9 cellular contexts compared by ENCODE assay signal in genomic region chr2:27683390-27684071, GRCh38. TPM values are rescaled to one million over a fixed set of nuclear protein-coding genes. Genes with fewer than 3 reads are reported as not detected.
DNase-seq lines count a peak whose midpoint lies in the region; ATAC-seq and TF ChIP-seq lines count a peak whose summit lies in the region.
"Had no signal": no experiment of that assay in that cellular context is flagged by ENCODE, and none has a peak within 500 bp of the region (broad histone marks: within the 10 kb centered on the region; RNA-seq: fewer than 3 reads in every experiment).

No MANE protein-coding gene starts in this region.

- H3K14ac ChIP-seq in neuronal stem cell (ENCODE audit: low read length) = no peak overlapping the region

- intact Hi-C loops in stomach (cut with DNase I; ENCODE audit: low total_unique reads) = no loop called here

- TF ChIP-seq EP300 in stomach (IDR thresholded peaks at IDR 0.05) = no peak

- no peaks in the 10 kb centered on the region for H3K27me3 ChIP-seq in CD4-positive, CD25-positive, alpha-beta regulatory T cell (ENCODE audit: control insufficient read depth, insufficient read depth, low read length)
- no peaks in the 10 kb centered on the region for H3K27me3 ChIP-seq in Loucy (ENCODE audit: insufficient read depth, low read length, poor library complexity, severe bottlenecking)
- no peaks in the 10 kb centered on the region for H3K27me3 ChIP-seq in neuronal stem cell (ENCODE audit: control insufficient read depth in 3 of 3, insufficient read depth in 3 of 3, low read depth in 1 of 3, low read length in 3 of 3)
- no peaks in the 10 kb centered on the region for H3K27me3 ChIP-seq in stomach

- H3K4me1 ChIP-seq in CD4-positive, CD25-positive, alpha-beta regulatory T cell (ENCODE audit: control insufficient read depth, insufficient read depth, low read length, poor library complexity, severe bottlenecking) = no peaks in the 10 kb centered on the region
- H3K4me1 ChIP-seq in Loucy (ENCODE audit: insufficient read depth, low read length, poor library complexity, severe bottlenecking) (peaks cover 14% of the 10 kb centered on the region), neuronal stem cell (ENCODE audit: control insufficient read depth in 2 of 2, insufficient read depth in 1 of 2, low read depth in 1 of 2, low read length in 2 of 2) (no peaks in the 10 kb centered on the region), stomach (peaks cover 0 to 15% (median 8%) of the 10 kb centered on the region in 4 donors)

- no peaks in the 10 kb centered on the region for H3K9me3 Mint-ChIP-seq in CD4-positive, CD25-positive, alpha-beta regulatory T cell
- H3K9me3 Mint-ChIP-seq: IgD-negative memory B cell had no signal

- H3K27me3 Mint-ChIP-seq in CD4-positive, CD25-positive, alpha-beta regulatory T cell = no peaks in the 10 kb centered on the region
- H3K27me3 Mint-ChIP-seq: IgD-negative memory B cell had no signal

- H3K4ac ChIP-seq in neuronal stem cell (ENCODE audit: low read length) = no peak overlapping the region

- H2AK5ac ChIP-seq in neuronal stem cell (ENCODE audit: low read depth, low read length) = no peak overlapping the region

- H3K4me2 ChIP-seq in Loucy (ENCODE audit: low read depth, low read length, poor library complexity, severe bottlenecking) (peak overlapping the region; percentile 62), neuronal stem cell (ENCODE audit: insufficient read depth, low read length, poor library complexity, severe bottlenecking) (no peak overlapping the region)

- no peak overlapping the region for H3K18ac ChIP-seq in neuronal stem cell (ENCODE audit: low read length)

- no peak overlapping the region for H3K4me3 Mint-ChIP-seq in CD4-positive, CD25-positive, alpha-beta regulatory T cell
- H3K4me3 Mint-ChIP-seq: IgD-negative memory B cell had no signal

- peak overlapping the region; percentile 79 to 91 (median 85) for H3K27ac Mint-ChIP-seq in CD4-positive, CD25-positive, alpha-beta regulatory T cell

- H3F3A ChIP-seq in Loucy (ENCODE audit: low read depth) = peaks cover 3% of the 10 kb centered on the region

- H4K91ac ChIP-seq in neuronal stem cell (ENCODE audit: low read depth, low read length, poor library complexity) = no peak overlapping the region

- TF ChIP-seq CTCF in Loucy (conservative IDR thresholded peaks at IDR 0.05; ENCODE audit: low read length) = peak; percentile 100
- TF ChIP-seq CTCF in fibroblast of mammary gland (conservative IDR thresholded peaks at IDR 0.05; ENCODE audit: control insufficient read depth, insufficient read depth, low read depth, low read length) = peak; percentile 97
- TF ChIP-seq CTCF in stomach (IDR thresholded peaks at IDR 0.05) = peak in 6 of 7 experiments; percentile 46 to 96 (median 92)

- no peak overlapping the region for H3K4me3 ChIP-seq in CD4-positive, CD25-positive, alpha-beta regulatory T cell (ENCODE audit: low read depth, low read length)
- no peak overlapping the region for H3K4me3 ChIP-seq in Loucy (ENCODE audit: low read length, poor library complexity, severe bottlenecking)
- H3K4me3 ChIP-seq in fibroblast of mammary gland (ENCODE audit: control insufficient read depth, low read depth, low read length) = no peak overlapping the region
- no peak overlapping the region for H3K4me3 ChIP-seq in neuronal stem cell (ENCODE audit: low read length in 2 of 2)
- H3K4me3 ChIP-seq in stomach = no peak overlapping the region

- H3K4me1 Mint-ChIP-seq in CD4-positive, CD25-positive, alpha-beta regulatory T cell = peaks cover 5 to 14% (median 10%) of the 10 kb centered on the region in 4 donors

- no peaks in the 10 kb centered on the region for H3K79me2 ChIP-seq in Loucy (ENCODE audit: insufficient read depth, low read length)

- no peak overlapping the region for H3K23ac ChIP-seq in neuronal stem cell (ENCODE audit: low read depth, low read length, poor library complexity)

- H2AFZ ChIP-seq in Loucy (ENCODE audit: low read length) = no peak overlapping the region
- H2AFZ ChIP-seq in neuronal stem cell (ENCODE audit: low read length) = no peak overlapping the region

- TF ChIP-seq POLR2A in stomach (IDR thresholded peaks at IDR 0.05) = no peak

- H3K36me3 ChIP-seq in CD4-positive, CD25-positive, alpha-beta regulatory T cell (ENCODE audit: control insufficient read depth, insufficient read depth, low read length) = peaks cover 64% of the 10 kb centered on the region
- H3K36me3 ChIP-seq in Loucy (ENCODE audit: insufficient read depth, low read length) = peaks cover 32% of the 10 kb centered on the region; the same call in 1 of the 2 replicates
- peaks cover 13 to 89% of the 10 kb centered on the region in 2 donors for H3K36me3 ChIP-seq in neuronal stem cell (replicated peaks in 1 of 2; ENCODE audit: control insufficient read depth in 2 of 2, insufficient read depth in 2 of 2, low read length in 2 of 2)
- peaks cover 45 to 94% (median 90%) of the 10 kb centered on the region in 4 donors for H3K36me3 ChIP-seq in stomach

- no peaks in the 10 kb centered on the region for H3K79me1 ChIP-seq in neuronal stem cell (ENCODE audit: low read depth, low read length)

- H2BK15ac ChIP-seq in neuronal stem cell (ENCODE audit: low read length) = no peak overlapping the region

- WGBS in neuronal stem cell (ENCODE audit: extremely low coverage in 2 of 2, insufficient read length in 2 of 2, insufficient replicate concordance in 1 of 2), 2 donors = no CpG with 5 or more reads among the region's 9 CpGs
- WGBS in stomach, 5 donors = 31 to 38% (median 34%) methylated on average over 9 of the region's 9 CpGs

- H3K27ac ChIP-seq in CD4-positive, CD25-positive, alpha-beta regulatory T cell (ENCODE audit: insufficient read depth, low read length, poor library complexity, severe bottlenecking) = peak overlapping the region; percentile 24
- H3K27ac ChIP-seq in neuronal stem cell (replicated peaks; ENCODE audit: low read length) (no peak overlapping the region), stomach (peak overlapping the region in 1 of 5 donors; percentile 49)

- DNase-seq in CD4-positive, CD25-positive, alpha-beta regulatory T cell = peak; percentile 79 to 96 (median 88)
- DNase-seq in RKO (ENCODE audit: low spot score) (peak; percentile 93), fibroblast of mammary gland (ENCODE audit: low read depth) (peak; percentile 94), neuronal stem cell (ENCODE audit: low spot score) (peak; percentile 94), stomach (peak; percentile 85)
- DNase-seq in activated T-cell treated with anti-CD3 and anti-CD28 coated beads, Interleukin-2, amount 50 U/mL, for 48 hours = peak; percentile 87 to 88

- H2BK5ac ChIP-seq in neuronal stem cell (ENCODE audit: low read length) = no peak overlapping the region

- H4K20me1 ChIP-seq in Loucy (ENCODE audit: insufficient read depth, low read length, poor library complexity, severe bottlenecking) = no peaks in the 10 kb centered on the region

- peak overlapping the region; percentile 64 for H3K9ac ChIP-seq in Loucy (ENCODE audit: low read depth, low read length, poor library complexity, severe bottlenecking)
- H3K9ac ChIP-seq in neuronal stem cell (ENCODE audit: low read depth, low read length, poor library complexity) = no peak overlapping the region

- no peak overlapping the region for H2BK12ac ChIP-seq in neuronal stem cell (ENCODE audit: low read length)

- H3K9me3 ChIP-seq in CD4-positive, CD25-positive, alpha-beta regulatory T cell (ENCODE audit: control insufficient read depth in 2 of 2, low read length in 2 of 2) = no peaks in the 10 kb centered on the region
- H3K9me3 ChIP-seq in Loucy (ENCODE audit: insufficient read depth, low read depth, low read length) = no peaks in the 10 kb centered on the region
- H3K9me3 ChIP-seq in neuronal stem cell (replicated peaks in 1 of 2; ENCODE audit: control insufficient read depth in 2 of 2, insufficient read depth in 1 of 2, low read depth in 1 of 2, low read length in 2 of 2) = no peaks in the 10 kb centered on the region
- H3K9me3 ChIP-seq in stomach = no peaks in the 10 kb centered on the region

- H4K8ac ChIP-seq in neuronal stem cell (ENCODE audit: low read depth, low read length) = no peak overlapping the region

- no peak overlapping the region for H2BK120ac ChIP-seq in neuronal stem cell (ENCODE audit: low read depth, low read length)

- peaks cover 37% of the 10 kb centered on the region for H3K36me3 Mint-ChIP-seq in CD4-positive, CD25-positive, alpha-beta regulatory T cell

- H3K9me2 ChIP-seq in Loucy (replicated peaks; ENCODE audit: low read depth, low read length) = no peaks in the 10 kb centered on the region

- ATAC-seq in CD4-positive, CD25-positive, alpha-beta regulatory T cell (ENCODE audit: low read depth in 2 of 2) = peak; percentile 90 to 92
- ATAC-seq in GM21360 (IDR thresholded peaks at IDR 0.05; ENCODE audit: unreplicated experiment) = peak; percentile 79

RNA-seq across cellular contexts. Expression of gene SLC4A1AP, which starts 19.8 kb away (rescaled TPM):
- total RNA-seq in CD4-positive, CD25-positive, alpha-beta regulatory T cell = 20.8 TPM
- 10 to 100 TPM; 25.2 to 28.3 (median 26.7) TPM for polyA plus RNA-seq in CD4-positive, CD25-positive, alpha-beta regulatory T cell
- polyA plus RNA-seq in neuronal stem cell (2013, experiment 1 of 2) = 19.7 TPM
- polyA plus RNA-seq in neuronal stem cell (2013, experiment 2 of 2) = 19.8 TPM
- total RNA-seq in stomach = 10 to 100 TPM; 25.7 to 58.9 (median 30.6) TPM
- polyA plus RNA-seq in stomach = 10 to 100 TPM; 11.2 to 12.2 (median 11.9) TPM

RNA-seq across cellular contexts. Expression of gene SUPT7L, which starts 20.1 kb away (rescaled TPM):
- 51.4 TPM for total RNA-seq in CD4-positive, CD25-positive, alpha-beta regulatory T cell
- polyA plus RNA-seq in CD4-positive, CD25-positive, alpha-beta regulatory T cell = 10 to 100 TPM; 18.3 to 23.9 (median 20.9) TPM
- 22.5 TPM for polyA plus RNA-seq in neuronal stem cell (2013, experiment 1 of 2)
- 22.3 TPM for polyA plus RNA-seq in neuronal stem cell (2013, experiment 2 of 2)
- total RNA-seq in stomach = 10 to 100 TPM; 18.2 to 50.9 (median 29.6) TPM
- 10 to 100 TPM; 10.1 to 22.0 (median 13.2) TPM for polyA plus RNA-seq in stomach

RNA-seq across cellular contexts. Expression of gene GPN1, which starts 54.7 kb away (rescaled TPM):
- 27.8 TPM for total RNA-seq in CD4-positive, CD25-positive, alpha-beta regulatory T cell
- polyA plus RNA-seq in CD4-positive, CD25-positive, alpha-beta regulatory T cell = 10 to 100 TPM; 74.2 to 85.0 (median 76.4) TPM
- 42.3 TPM for polyA plus RNA-seq in neuronal stem cell (2013, experiment 1 of 2)
- polyA plus RNA-seq in neuronal stem cell (2013, experiment 2 of 2) = 41.7 TPM
- total RNA-seq in stomach = 10 to 100 TPM; 10.1 to 68.7 (median 33.0) TPM
- polyA plus RNA-seq in stomach = 10 to 100 TPM; 20.6 to 31.6 (median 28.2) TPM

RNA-seq across cellular contexts. Expression of gene CCDC121, which starts 54.7 kb away (rescaled TPM):
- total RNA-seq in CD4-positive, CD25-positive, alpha-beta regulatory T cell = 0.79 TPM
- 1 to 10 TPM in 2 of 4 donors, under 1 TPM in 2; 0.49 to 2.4 (median 0.96) TPM for polyA plus RNA-seq in CD4-positive, CD25-positive, alpha-beta regulatory T cell
- polyA plus RNA-seq in neuronal stem cell (2013, experiment 1 of 2) = 5.6 TPM
- polyA plus RNA-seq in neuronal stem cell (2013, experiment 2 of 2) = 4.8 TPM
- total RNA-seq in stomach = 1 to 10 TPM in 4 of 5 donors, under 1 TPM in 1; 0.87 to 3.1 (median 1.8) TPM
- 1 to 10 TPM; 1.7 to 2.4 (median 2.1) TPM for polyA plus RNA-seq in stomach
